ENCODE assay signal across 8 cellular contexts in genomic region chr17:56594528-56595418, GRCh38. TPM values are rescaled to one million over a fixed set of nuclear protein-coding genes. Genes with fewer than 3 reads are reported as not detected.
DNase-seq lines count a peak whose midpoint lies in the region; ATAC-seq lines count a peak whose summit lies in the region.

No MANE protein-coding gene starts in this region.

- H3K9me3 ChIP-seq in NT2/D1 (ENCODE audit: insufficient read depth, low read length) = no peaks in the 10 kb centered on the region

- DNase-seq in NCI-H2227 (lab: John Stamatoyannopoulos, UW; ENCODE audit: unreplicated experiment) (peak; percentile 19), NCI-H2227 treated with DMSO at 0.1 percent for 48 hours (lab: John Stamatoyannopoulos, UW) (no peak), NT2/D1 (ENCODE audit: low read depth, low spot score) (no peak), iris pigment epithelial cell (ENCODE audit: low read depth) (peak; percentile 26), AG20443 (ENCODE audit: low spot score) (no peak)
- DNase-seq in activated naive CD8-positive, alpha-beta T cell treated with anti-CD3 and anti-CD28 coated beads for 36 hours = peak; percentile 56
- DNase-seq in stimulated activated naive CD8-positive, alpha-beta T cell treated with anti-CD3 and anti-CD28 coated beads, Interleukin-15, Interleukin-2, amounts not matched to agents 100 U/mL and 50 U/mL, for 24 hours = peak; percentile 41

- peaks cover 9% of the 10 kb centered on the region for H3K27me3 Mint-ChIP-seq in activated naive CD8-positive, alpha-beta T cell treated with anti-CD3 and anti-CD28 coated beads for 36 hours

- H3K27me3 ChIP-seq in NT2/D1 (ENCODE audit: insufficient read depth, insufficient read length) = peaks cover 27% of the 10 kb centered on the region

- no peaks in the 10 kb centered on the region for H3K36me3 ChIP-seq in NT2/D1 (ENCODE audit: insufficient read depth, insufficient read length, low read length)

- H3K36me3 Mint-ChIP-seq in activated naive CD8-positive, alpha-beta T cell treated with anti-CD3 and anti-CD28 coated beads for 36 hours = peaks cover 1% of the 10 kb centered on the region

- peak overlapping the region; percentile 70 for H3K4me3 ChIP-seq in NT2/D1 (ENCODE audit: insufficient read length, low read depth)

- no peak for ATAC-seq in stimulated activated naive CD8-positive, alpha-beta T cell treated with anti-CD3 and anti-CD28 coated beads, Interleukin-15, Interleukin-2, amounts not matched to agents 100 U/mL and 50 U/mL, for 24 hours
- ATAC-seq in GM19035 (IDR thresholded peaks at IDR 0.05; ENCODE audit: unreplicated experiment) = no peak

- H3K9me3 Mint-ChIP-seq in activated naive CD8-positive, alpha-beta T cell treated with anti-CD3 and anti-CD28 coated beads for 36 hours = no peaks in the 10 kb centered on the region

- peak overlapping the region; percentile 79 for H3K4me3 Mint-ChIP-seq in activated naive CD8-positive, alpha-beta T cell treated with anti-CD3 and anti-CD28 coated beads for 36 hours

- H3K27ac Mint-ChIP-seq in activated naive CD8-positive, alpha-beta T cell treated with anti-CD3 and anti-CD28 coated beads for 36 hours = no peak overlapping the region

- H3K4me1 ChIP-seq in NT2/D1 (ENCODE audit: insufficient read depth, insufficient read length) = peaks cover 5% of the 10 kb centered on the region

- peaks cover 34% of the 10 kb centered on the region for H3K4me1 Mint-ChIP-seq in activated naive CD8-positive, alpha-beta T cell treated with anti-CD3 and anti-CD28 coated beads for 36 hours

- peak overlapping the region; percentile 85 for H3K9ac ChIP-seq in NT2/D1 (ENCODE audit: insufficient read length, low read depth)

RNA-seq across cellular contexts. Expression of gene NOG, which starts 1.3 kb away (rescaled TPM):
- total RNA-seq in activated naive CD8-positive, alpha-beta T cell treated with anti-CD3 and anti-CD28 coated beads for 36 hours = 1 to 10 TPM; 4.5 TPM

Comparison
In these comparisons a context has a peak if more than half of its experiments do, and no peak if none do; other contexts are left out.
1. DNase-seq: peak in NCI-H2227 (single experiment), activated naive CD8-positive, alpha-beta T cell treated with anti-CD3 and anti-CD28 coated beads for 36 hours (single experiment), iris pigment epithelial cell (single experiment) and stimulated activated naive CD8-positive, alpha-beta T cell treated with anti-CD3 and anti-CD28 coated beads, Interleukin-15, Interleukin-2, amounts not matched to agents 100 U/mL and 50 U/mL, for 24 hours (single experiment); none in NCI-H2227 treated with DMSO at 0.1 percent for 48 hours (single experiment), NT2/D1 (single experiment) and AG20443 (single experiment).